In genomic region chr13:45770886-45771285, GRCh38 we compare ENCODE assay signal across 39 cellular contexts.
"Had no signal": no experiment of that assay in that cellular context is flagged by ENCODE, and none has a peak within 500 bp of the region (broad histone marks: within the 10 kb centered on the region; RNA-seq: fewer than 3 reads in every experiment).

No MANE protein-coding gene starts in this region.

- FAIRE-seq: astrocyte, bronchial epithelial cell had no signal

- H3K4me1 ChIP-seq: adrenal gland, ascending aorta, body of pancreas, breast epithelium had no signal

- H3K27ac ChIP-seq: adrenal gland, ascending aorta, body of pancreas, brain microvascular endothelial cell, breast epithelium, cardiac muscle cell had no signal

- H3K36me3 ChIP-seq: adrenal gland, ascending aorta, brain microvascular endothelial cell, breast epithelium, cardiac muscle cell had no signal

- H3K4me3 Mint-ChIP-seq: activated naive CD4-positive, alpha-beta T cell treated with anti-CD3 and anti-CD28 coated beads for 36 hours; activated naive CD4-positive, alpha-beta T cell treated with anti-CD3 and anti-CD28 coated beads, Interleukin-2, amount 10 ng/mL, durations not matched to agents 7 days and 5 days; activated naive CD4-positive, alpha-beta T cell treated with anti-CD3 and anti-CD28 coated beads, Interleukin-2, amount 50 U/mL, for 24 hours; activated naive CD8-positive, alpha-beta T cell; activated naive CD8-positive, alpha-beta T cell treated with anti-CD3 and anti-CD28 coated beads for 36 hours; activated naive CD8-positive, alpha-beta T cell treated with anti-CD3 and anti-CD28 coated beads, Interleukin-2, amount 10 ng/mL, durations not matched to agents 7 days and 5 days; activated naive CD8-positive, alpha-beta T cell treated with anti-CD3 and anti-CD28 coated beads, Interleukin-2, amount 50 U/mL, for 24 hours; activated T-cell treated with anti-CD3 and anti-CD28 coated beads, Interleukin-2, amount 50 U/mL, for 24 hours; activated T-cell treated with anti-CD3 and anti-CD28 coated beads, Interleukin-2, amount 50 U/mL, for 4 hours; activated T-cell treated with anti-CD3 and anti-CD28 coated beads, Interleukin-2, amount 50 U/mL, for 72 hours; activated T-helper 1 cell treated with anti-CD3 and anti-CD28 coated beads, Interleukin-12 subunit alpha, Interleukin-12 subunit beta, Interleukin-2, Interleukin-4 antibody, amounts not matched to agents 30 ng/mL and 10 ng/mL and 1 ng/mL, durations not matched to agents 14 hours and 24 hours and 36 hours; activated T-helper 17 cell treated with anti-CD3 and anti-CD28 coated beads, Interleukin-2, amount 50 U/mL, for 72 hours; central memory CD8-positive, alpha-beta T cell had no signal

- H3K27me3 ChIP-seq: adrenal gland, ascending aorta, body of pancreas, breast epithelium had no signal

- H3K27ac Mint-ChIP-seq: activated naive CD4-positive, alpha-beta T cell treated with anti-CD3 and anti-CD28 coated beads for 36 hours; activated naive CD4-positive, alpha-beta T cell treated with anti-CD3 and anti-CD28 coated beads, Interleukin-2, amount 10 ng/mL, durations not matched to agents 7 days and 5 days; activated naive CD4-positive, alpha-beta T cell treated with anti-CD3 and anti-CD28 coated beads, Interleukin-2, amount 50 U/mL, for 24 hours; activated naive CD4-positive, alpha-beta T cell treated with anti-CD3 and anti-CD28 coated beads, Interleukin-2, amount 50 U/mL, for 72 hours; activated naive CD8-positive, alpha-beta T cell; activated naive CD8-positive, alpha-beta T cell treated with anti-CD3 and anti-CD28 coated beads for 36 hours; activated naive CD8-positive, alpha-beta T cell treated with anti-CD3 and anti-CD28 coated beads, Interleukin-2, amount 10 ng/mL, durations not matched to agents 7 days and 5 days; activated naive CD8-positive, alpha-beta T cell treated with anti-CD3 and anti-CD28 coated beads, Interleukin-2, amount 50 U/mL, for 24 hours; activated T-cell treated with anti-CD3 and anti-CD28 coated beads, Interleukin-2, amount 50 U/mL, for 24 hours; activated T-cell treated with anti-CD3 and anti-CD28 coated beads, Interleukin-2, amount 50 U/mL, for 72 hours; activated T-helper 1 cell treated with anti-CD3 and anti-CD28 coated beads, Interleukin-12 subunit alpha, Interleukin-12 subunit beta, Interleukin-2, Interleukin-4 antibody, amounts not matched to agents 30 ng/mL and 10 ng/mL and 1 ng/mL, durations not matched to agents 14 hours and 24 hours and 36 hours; activated T-helper 17 cell treated with anti-CD3 and anti-CD28 coated beads, Interleukin-2, amount 50 U/mL, for 72 hours; activated T-helper 2 cell treated with anti-CD3 and anti-CD28 coated beads, Interferon-gamma antibody, Interleukin-2, Interleukin-4, amounts not matched to agents 10 μg/mL and 5 μg/mL and 100 μg/mL, durations not matched to agents 14 hours and 24 hours and 36 hours had no signal

- H3K36me3 Mint-ChIP-seq: activated naive CD4-positive, alpha-beta T cell treated with anti-CD3 and anti-CD28 coated beads, Interleukin-2, amount 10 ng/mL, durations not matched to agents 7 days and 5 days; activated naive CD4-positive, alpha-beta T cell treated with anti-CD3 and anti-CD28 coated beads, Interleukin-2, amount 50 U/mL, for 24 hours; activated naive CD4-positive, alpha-beta T cell treated with anti-CD3 and anti-CD28 coated beads, Interleukin-2, amount 50 U/mL, for 72 hours; activated naive CD8-positive, alpha-beta T cell; activated naive CD8-positive, alpha-beta T cell treated with anti-CD3 and anti-CD28 coated beads for 36 hours; activated naive CD8-positive, alpha-beta T cell treated with anti-CD3 and anti-CD28 coated beads, Interleukin-2, amount 10 ng/mL, durations not matched to agents 7 days and 5 days; brain had no signal

- H3K27me3 Mint-ChIP-seq: activated naive CD8-positive, alpha-beta T cell treated with anti-CD3 and anti-CD28 coated beads for 36 hours had no signal

- H3K9me3 Mint-ChIP-seq: activated naive CD4-positive, alpha-beta T cell treated with anti-CD3 and anti-CD28 coated beads for 36 hours; activated naive CD4-positive, alpha-beta T cell treated with anti-CD3 and anti-CD28 coated beads, Interleukin-2, amount 10 ng/mL, durations not matched to agents 7 days and 5 days; activated naive CD4-positive, alpha-beta T cell treated with anti-CD3 and anti-CD28 coated beads, Interleukin-2, amount 50 U/mL, for 24 hours; activated naive CD4-positive, alpha-beta T cell treated with anti-CD3 and anti-CD28 coated beads, Interleukin-2, amount 50 U/mL, for 72 hours; activated naive CD8-positive, alpha-beta T cell treated with anti-CD3 and anti-CD28 coated beads, Interleukin-2, amount 10 ng/mL, durations not matched to agents 7 days and 5 days; activated naive CD8-positive, alpha-beta T cell treated with anti-CD3 and anti-CD28 coated beads, Interleukin-2, amount 50 U/mL, for 24 hours; activated T-cell treated with anti-CD3 and anti-CD28 coated beads, Interleukin-2, amount 50 U/mL, for 24 hours; activated T-cell treated with anti-CD3 and anti-CD28 coated beads, Interleukin-2, amount 50 U/mL, for 4 hours; activated T-cell treated with anti-CD3 and anti-CD28 coated beads, Interleukin-2, amount 50 U/mL, for 72 hours; activated T-helper 1 cell treated with anti-CD3 and anti-CD28 coated beads, Interleukin-12 subunit alpha, Interleukin-12 subunit beta, Interleukin-2, Interleukin-4 antibody, amounts not matched to agents 30 ng/mL and 10 ng/mL and 1 ng/mL, durations not matched to agents 14 hours and 24 hours and 36 hours; activated T-helper 17 cell treated with anti-CD3 and anti-CD28 coated beads, Interleukin-2, amount 50 U/mL, for 72 hours; activated T-helper 2 cell treated with anti-CD3 and anti-CD28 coated beads, Interferon-gamma antibody, Interleukin-2, Interleukin-4, amounts not matched to agents 10 μg/mL and 5 μg/mL and 100 μg/mL, durations not matched to agents 14 hours and 24 hours and 36 hours; central memory CD8-positive, alpha-beta T cell had no signal

- H3K9me3 ChIP-seq: adrenal gland, ascending aorta, body of pancreas, breast epithelium had no signal

- H3K4me1 Mint-ChIP-seq: activated naive CD8-positive, alpha-beta T cell treated with anti-CD3 and anti-CD28 coated beads, Interleukin-2, amount 10 ng/mL, durations not matched to agents 7 days and 5 days; activated T-helper 17 cell treated with anti-CD3 and anti-CD28 coated beads, Interleukin-2, amount 50 U/mL, for 72 hours; central memory CD8-positive, alpha-beta T cell had no signal

- DNase-seq: activated effector memory CD4-positive, alpha-beta T cell treated with anti-CD3 and anti-CD28 coated beads, Interleukin-2, amount 50 U/mL, for 16 hours; activated effector memory CD4-positive, alpha-beta T cell treated with Interleukin-2 at 50 U/mL for 16 hours; activated gamma-delta T cell; activated gamma-delta T cell treated with Interleukin-2 at 50 U/mL for 16 hours; activated naive CD4-positive, alpha-beta T cell; activated naive CD4-positive, alpha-beta T cell treated with anti-CD3 and anti-CD28 coated beads for 36 hours; activated naive CD4-positive, alpha-beta T cell treated with anti-CD3 and anti-CD28 coated beads, Interleukin-2, amount 10 ng/mL, durations not matched to agents 7 days and 5 days; activated naive CD4-positive, alpha-beta T cell treated with anti-CD3 and anti-CD28 coated beads, Interleukin-2, amount 50 U/mL, for 16 hours; activated naive CD4-positive, alpha-beta T cell treated with Interleukin-2 at 50 U/mL for 16 hours; activated naive CD8-positive, alpha-beta T cell treated with anti-CD3 and anti-CD28 coated beads for 36 hours; activated naive CD8-positive, alpha-beta T cell treated with anti-CD3 and anti-CD28 coated beads, Interleukin-2, amount 10 ng/mL, durations not matched to agents 7 days and 5 days; activated naive CD8-positive, alpha-beta T cell treated with anti-CD3 and anti-CD28 coated beads, Interleukin-2, amount 50 U/mL, for 24 hours; activated T-cell treated with anti-CD3 and anti-CD28 coated beads, Interleukin-2, amount 50 U/mL, for 24 hours; activated T-cell treated with anti-CD3 and anti-CD28 coated beads, Interleukin-2, amount 50 U/mL, for 4 hours; activated T-cell treated with anti-CD3 and anti-CD28 coated beads, Interleukin-2, amount 50 U/mL, for 48 hours; activated T-cell treated with anti-CD3 and anti-CD28 coated beads, Interleukin-2, amount 50 U/mL, for 72 hours; adrenal gland; amniotic stem cell; amygdala; anterior cingulate cortex; aorta; body of pancreas; brain microvascular endothelial cell; caudate nucleus; central memory CD4-positive, alpha-beta T cell; cerebellar nuclear complex had no signal

- H3K4me3 ChIP-seq: adrenal gland, ascending aorta, body of pancreas, breast epithelium, cardiac muscle cell had no signal

- ATAC-seq: activated naive CD4-positive, alpha-beta T cell treated with anti-CD3 and anti-CD28 coated beads, Interleukin-2, amount 50 U/mL, for 72 hours; activated naive CD8-positive, alpha-beta T cell treated with anti-CD3 and anti-CD28 coated beads, Interleukin-2, amount 50 U/mL, for 24 hours; activated T-cell treated with anti-CD3 and anti-CD28 coated beads, Interleukin-2, amount 50 U/mL, for 4 hours; activated T-cell treated with anti-CD3 and anti-CD28 coated beads, Interleukin-2, amount 50 U/mL, for 72 hours; activated T-helper 17 cell treated with anti-CD3 and anti-CD28 coated beads, Interleukin-2, amount 50 U/mL, for 72 hours; body of pancreas had no signal
